ENCODE assay signal across 22 cellular contexts in the genomic region with DNA sequence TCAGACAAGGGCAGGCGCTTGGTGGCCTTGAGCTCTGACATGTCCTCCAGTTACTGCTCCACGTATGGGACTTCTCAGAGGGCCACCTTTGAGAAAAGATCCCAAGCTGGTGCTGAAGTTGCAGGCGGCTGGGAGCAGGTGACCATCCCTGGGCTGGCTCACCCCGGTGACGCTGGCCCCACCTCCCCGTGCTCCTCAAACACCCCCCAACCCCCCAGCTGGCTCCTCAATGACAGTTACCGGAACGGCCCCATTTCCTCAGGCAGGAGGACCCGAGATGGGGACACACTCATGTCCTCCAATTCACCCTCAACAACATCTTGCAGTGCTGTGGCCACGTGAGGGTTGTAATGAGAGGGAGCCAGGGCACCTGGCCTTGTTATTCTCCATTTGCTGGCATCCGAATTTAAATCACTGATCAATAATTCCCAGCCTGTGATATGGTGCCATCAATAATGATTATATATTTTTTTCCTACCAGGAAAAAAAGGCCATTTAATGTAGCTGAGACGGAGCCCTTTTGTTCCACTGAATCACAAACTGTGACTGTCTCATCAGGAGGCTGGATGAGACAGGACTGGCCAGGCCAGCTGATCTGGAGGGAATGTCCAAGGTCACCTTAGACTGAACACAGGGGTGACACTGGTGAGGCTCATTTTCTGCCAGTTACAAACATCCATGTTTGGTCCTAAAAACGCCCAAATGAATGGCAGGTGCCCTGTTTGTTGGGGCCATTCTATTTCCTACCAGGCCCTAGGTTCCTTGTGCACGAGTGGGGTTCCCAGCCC.
"Had no signal": no experiment of that assay in that cellular context is flagged by ENCODE, and none has a peak within 500 bp of the region (broad histone marks: within the 10 kb centered on the region; RNA-seq: fewer than 3 reads in every experiment).

No MANE protein-coding gene starts in this region.

- H3K36me3 ChIP-seq: SJCRH30 had no signal

- H3K4me3 ChIP-seq: MG63, SJCRH30 had no signal

- H3K27ac ChIP-seq: RWPE1, SJCRH30 had no signal

- H3K27me3 ChIP-seq: MG63, SJCRH30 had no signal

- ATAC-seq: SK-N-SH treated with all-trans-retinoic acid at 6 μM for 48 hours had no signal

- H3K4me1 ChIP-seq: SJCRH30 had no signal

- DNase-seq: IMR-90, Karpas-422, KG1, MG63, NCI-H1092, NCI-H1105 treated with DMSO at 0.1 percent for 48 hours, NCI-H1417 treated with DMSO at 0.1 percent for 48 hours, NCI-H146, NCI-H1694 treated with DMSO at 0.1 percent for 48 hours, NCI-H1930, NCI-H2081, NCI-H2171, NCI-H226, NCI-H446, NCI-H510A, NCI-H524 treated with DMSO at 0.1 percent for 48 hours, NCI-H69, NCI-H774, SHP77 treated with DMSO at 0.1 percent for 48 hours, SJCRH30 had no signal

- H3K9me3 ChIP-seq: MG63, SJCRH30 had no signal
